In the genomic region with DNA sequence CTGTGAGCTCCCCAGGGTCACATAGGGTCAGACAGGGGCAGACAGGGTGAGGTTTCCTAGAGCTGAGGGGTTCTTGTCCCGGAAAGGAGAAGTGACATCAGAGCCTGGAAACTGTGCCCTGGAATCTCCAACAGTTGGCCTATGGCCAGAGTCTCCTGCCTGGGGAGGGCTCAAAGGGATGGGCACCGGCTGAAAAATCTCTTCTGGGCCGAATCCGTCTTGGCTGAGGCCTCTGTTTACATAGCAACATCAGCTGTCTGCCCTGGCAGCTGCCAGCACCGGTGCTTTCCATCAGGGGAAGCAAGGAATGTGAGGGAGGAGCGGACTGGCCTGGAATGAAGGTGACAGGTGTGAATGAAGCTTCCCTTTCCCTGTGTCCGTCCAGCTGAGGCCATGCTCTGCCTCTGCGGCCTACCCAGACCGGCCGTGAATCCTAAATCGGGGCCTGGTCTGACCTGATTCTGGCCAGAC, we compare ENCODE assay signal across 10 cellular contexts. TPM values are rescaled to one million over a fixed set of nuclear protein-coding genes. Genes with fewer than 3 reads are reported as not detected.
DNase-seq lines count a peak whose midpoint lies in the region; ATAC-seq and TF ChIP-seq lines count a peak whose summit lies in the region.
"Had no signal": no experiment of that assay in that cellular context is flagged by ENCODE, and none has a peak within 500 bp of the region (broad histone marks: within the 10 kb centered on the region; RNA-seq: fewer than 3 reads in every experiment).

No MANE protein-coding gene starts in this region.

- H3K4me1 Mint-ChIP-seq in WTC11 = peaks cover 87% of the 10 kb centered on the region

- peak overlapping the region in 3 of 4 donors; percentile 37 to 70 (median 63) for H3K27ac ChIP-seq in upper lobe of left lung

- TF ChIP-seq CTCF in WTC11 (IDR thresholded peaks at IDR 0.05) = no peak
- no peak for TF ChIP-seq CTCF in upper lobe of left lung (IDR thresholded peaks at IDR 0.05)

- DNase-seq in NCI-H748 (lab: John Stamatoyannopoulos, UW; ENCODE audit: unreplicated experiment) (peak; percentile 2), NCI-H748 treated with DMSO at 0.1 percent for 48 hours (lab: John Stamatoyannopoulos, UW) (no peak), WTC11 (ENCODE audit: low spot score) (peak; percentile 31), kidney tubule cell (ENCODE audit: low spot score) (peak; percentile 80), upper lobe of left lung (peak; percentile 24 to 43), NOMO-1 (lab: John Stamatoyannopoulos, UW; ENCODE audit: unreplicated experiment in 2 of 2) (no peak), NCI-H1436 (lab: John Stamatoyannopoulos, UW) (no peak)
- DNase-seq: ACHN had no signal

- H3K27me3 Mint-ChIP-seq in WTC11 (ENCODE audit: low read depth) = no peaks in the 10 kb centered on the region

- H3K9me3 ChIP-seq in upper lobe of left lung = no peaks in the 10 kb centered on the region

- peaks cover 15 to 22% (median 17%) of the 10 kb centered on the region in 4 donors for H3K4me1 ChIP-seq in upper lobe of left lung

- H3K27ac Mint-ChIP-seq in WTC11 = 0 out of 2 replicates have a peak overlapping the region, but pooled peaks have one; percentile 95

- 43 to 48% methylated on average over 6 to 11 of the region's 11 CpGs for WGBS in upper lobe of left lung, 2 donors

- ATAC-seq in WTC11 (peak; percentile 4), upper lobe of left lung (ENCODE audit: low FRiP score in 2 of 2) (peak; percentile 47), HG02759 (IDR thresholded peaks at IDR 0.05; ENCODE audit: unreplicated experiment) (no peak)

- H3K9me3 Mint-ChIP-seq in WTC11 = no peaks in the 10 kb centered on the region

- CTCF ChIA-PET in WTC11 (lab: Charles Lee) = interaction anchor here (1.0 to 3.5 kb wide), 6 partner anchors 13 to 231 kb away, joined by 3 to 24 read pairs (median 4); no protein-coding TSS in a partner anchor

- H3K4me3 ChIP-seq in upper lobe of left lung = no peak overlapping the region
- H3K4me3 ChIP-seq: coronary artery had no signal

- no peaks in the 10 kb centered on the region for H3K27me3 ChIP-seq in upper lobe of left lung

- H3K4me3 Mint-ChIP-seq in WTC11 = no peak overlapping the region

- peak in 1 of 4 donors; percentile 2 for TF ChIP-seq EP300 in upper lobe of left lung (IDR thresholded peaks at IDR 0.05)

- peaks cover 95% of the 10 kb centered on the region for H3K36me3 Mint-ChIP-seq in WTC11

- no peaks in the 10 kb centered on the region for H3K36me3 ChIP-seq in upper lobe of left lung

- no peak for TF ChIP-seq POLR2A in upper lobe of left lung (IDR thresholded peaks at IDR 0.05)

- POLR2A ChIA-PET in WTC11 (lab: Charles Lee) = interaction anchor here (1.3 to 1.4 kb wide), 3 partner anchors 9 to 166 kb away, joined by 3 read pairs; no protein-coding TSS in a partner anchor

TF ChIP-seq in WTC11, 78 proteins besides CTCF, POLR2A, EP300 and RAD21:
- TF ChIP-seq TEAD1 (CRISPR knock-in tag; IDR thresholded peaks at IDR 0.05) = 0 out of 2 replicates have a peak, but pooled peaks have one; percentile 19
- 0 out of 2 replicates have a peak, but pooled peaks have one; percentile 39 for TF ChIP-seq ARID4B (CRISPR knock-in tag; IDR thresholded peaks at IDR 0.05; ENCODE audit: borderline replicate concordance)
- TF ChIP-seq ZMAT4 (CRISPR knock-in tag; IDR thresholded peaks at IDR 0.05) = peak; percentile 59; the same call in 1 of the 2 replicates
- TF ChIP-seq ZNF396 (CRISPR knock-in tag; IDR thresholded peaks at IDR 0.05; ENCODE audit: borderline replicate concordance) = no peak

RNA-seq across cellular contexts. Expression of gene VASH2, which starts 30.7 kb away (rescaled TPM):
- total RNA-seq in WTC11 (2021) (251 to 303 TPM (median 254 TPM) in 3 replicates), upper lobe of left lung (1 to 10 TPM in 4 of 6 donors, under 1 TPM in 2; 0.30 to 3.1 (median 1.4) TPM)

RNA-seq across cellular contexts. Expression of gene ANGEL2, which starts 34.6 kb away (rescaled TPM):
- total RNA-seq in WTC11 (2021) = 38.6 to 41.7 TPM (median 40.2 TPM) in 3 replicates
- 10 to 100 TPM; 29.4 to 68.7 (median 35.6) TPM for total RNA-seq in upper lobe of left lung

Comparison
In these comparisons a context has a peak if more than half of its experiments do, and no peak if none do; other contexts are left out.
1. DNase-seq: peak in NCI-H748 (single experiment), WTC11 (single experiment), kidney tubule cell (single experiment) and upper lobe of left lung (2 of 2); none in NCI-H748 treated with DMSO at 0.1 percent for 48 hours (single experiment), NOMO-1 (0 of 2) and NCI-H1436 (single experiment).
2. RNA of gene VASH2, which starts 30.7 kb away (total RNA-seq): 251 to 303 TPM in WTC11; 0.30 to 3.1 TPM in upper lobe of left lung; every median in the first group is over 10 times any median in the second.